Comparison of ENCODE assay signal across 25 cellular contexts in the genomic region with DNA sequence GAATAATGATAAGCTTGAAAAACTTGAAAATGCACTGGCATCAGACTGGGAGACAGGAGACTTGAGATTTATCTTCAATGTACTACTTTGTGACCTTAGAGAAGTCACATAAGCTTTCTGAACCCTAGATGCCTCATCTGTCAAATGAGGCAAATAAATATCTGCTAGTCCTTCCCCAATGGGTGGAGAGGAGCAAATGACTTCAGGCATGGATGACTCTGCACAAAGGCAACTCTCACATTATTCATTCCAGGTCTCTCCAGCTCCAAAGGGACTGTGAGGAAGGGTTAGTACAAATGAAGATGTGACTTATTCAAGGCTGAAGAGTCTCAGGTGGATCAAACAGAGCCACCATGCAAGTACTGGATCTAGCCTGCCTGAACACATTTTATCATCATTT.
"Had no signal": no experiment of that assay in that cellular context is flagged by ENCODE, and none has a peak within 500 bp of the region (broad histone marks: within the 10 kb centered on the region; RNA-seq: fewer than 3 reads in every experiment).

No MANE protein-coding gene starts in this region.

- ATAC-seq: activated naive CD4-positive, alpha-beta T cell treated with anti-CD3 and anti-CD28 coated beads, Interleukin-2, amount 50 U/mL, for 72 hours; activated naive CD8-positive, alpha-beta T cell treated with anti-CD3 and anti-CD28 coated beads, Interleukin-2, amount 50 U/mL, for 24 hours; activated T-cell treated with anti-CD3 and anti-CD28 coated beads, Interleukin-2, amount 50 U/mL, for 4 hours; activated T-cell treated with anti-CD3 and anti-CD28 coated beads, Interleukin-2, amount 50 U/mL, for 72 hours; activated T-helper 17 cell treated with anti-CD3 and anti-CD28 coated beads, Interleukin-2, amount 50 U/mL, for 72 hours; body of pancreas had no signal

- DNase-seq: activated effector memory CD4-positive, alpha-beta T cell treated with anti-CD3 and anti-CD28 coated beads, Interleukin-2, amount 50 U/mL, for 16 hours; activated effector memory CD4-positive, alpha-beta T cell treated with Interleukin-2 at 50 U/mL for 16 hours; activated gamma-delta T cell; activated gamma-delta T cell treated with Interleukin-2 at 50 U/mL for 16 hours; activated naive CD4-positive, alpha-beta T cell; activated naive CD4-positive, alpha-beta T cell treated with anti-CD3 and anti-CD28 coated beads for 36 hours; activated naive CD4-positive, alpha-beta T cell treated with anti-CD3 and anti-CD28 coated beads, Interleukin-2, amount 10 ng/mL, durations not matched to agents 7 days and 5 days; activated naive CD4-positive, alpha-beta T cell treated with anti-CD3 and anti-CD28 coated beads, Interleukin-2, amount 50 U/mL, for 16 hours; activated naive CD4-positive, alpha-beta T cell treated with Interleukin-2 at 50 U/mL for 16 hours; activated naive CD8-positive, alpha-beta T cell treated with anti-CD3 and anti-CD28 coated beads for 36 hours; activated naive CD8-positive, alpha-beta T cell treated with anti-CD3 and anti-CD28 coated beads, Interleukin-2, amount 10 ng/mL, durations not matched to agents 7 days and 5 days; activated naive CD8-positive, alpha-beta T cell treated with anti-CD3 and anti-CD28 coated beads, Interleukin-2, amount 50 U/mL, for 24 hours; activated T-cell treated with anti-CD3 and anti-CD28 coated beads, Interleukin-2, amount 50 U/mL, for 24 hours; activated T-cell treated with anti-CD3 and anti-CD28 coated beads, Interleukin-2, amount 50 U/mL, for 4 hours; activated T-cell treated with anti-CD3 and anti-CD28 coated beads, Interleukin-2, amount 50 U/mL, for 48 hours; activated T-cell treated with anti-CD3 and anti-CD28 coated beads, Interleukin-2, amount 50 U/mL, for 72 hours; adrenal gland; amniotic stem cell; aorta; body of pancreas; brain microvascular endothelial cell; central memory CD4-positive, alpha-beta T cell; cerebellar nuclear complex had no signal
